Comparison of ENCODE assay signal across 26 cellular contexts in the genomic region with DNA sequence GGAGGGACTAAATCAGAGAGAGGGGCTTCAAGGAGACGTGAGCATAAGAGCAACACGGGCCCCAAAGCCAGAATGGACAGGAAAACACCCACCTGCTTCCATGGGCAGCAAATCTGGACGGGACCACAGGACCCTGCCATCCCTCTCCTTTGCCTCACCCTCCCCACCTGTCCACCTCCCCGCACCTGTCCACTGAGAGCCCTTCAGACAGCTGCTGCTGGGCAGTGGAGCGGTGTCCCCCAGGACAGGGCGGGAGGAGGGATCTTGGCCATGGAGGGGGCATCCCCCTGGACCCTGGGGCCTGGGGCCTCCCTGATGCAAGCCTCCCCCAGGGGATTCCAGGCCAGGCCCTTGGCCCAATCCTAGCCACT. TPM values are rescaled to one million over a fixed set of nuclear protein-coding genes. Genes with fewer than 3 reads are reported as not detected.
DNase-seq lines count a peak whose midpoint lies in the region; ATAC-seq and TF ChIP-seq lines count a peak whose summit lies in the region.
"Had no signal": no experiment of that assay in that cellular context is flagged by ENCODE, and none has a peak within 500 bp of the region (broad histone marks: within the 10 kb centered on the region; RNA-seq: fewer than 3 reads in every experiment).

No MANE protein-coding gene starts in this region.

- peaks cover 37% of the 10 kb centered on the region for H3K27me3 ChIP-seq in IMR-90 (ENCODE audit: control insufficient read depth, insufficient read depth, low read length)
- H3K27me3 ChIP-seq in lower lobe of right lung (ENCODE audit: low read depth) = peaks cover 50% of the 10 kb centered on the region
- no peaks in the 10 kb centered on the region for H3K27me3 ChIP-seq in prostate gland (replicated peaks; ENCODE audit: insufficient read depth)

- DNase-seq in DMS53 (lab: John Stamatoyannopoulos, UW) (peak; percentile 56), DMS53 treated with DMSO at 0.1 percent for 48 hours (lab: John Stamatoyannopoulos, UW; ENCODE audit: unreplicated experiment) (no peak), IMR-90 (no peak), lower lobe of right lung (no peak), prostate gland (ENCODE audit: low spot score) (no peak), NCI-H2081 treated with DMSO at 0.1 percent for 48 hours (lab: John Stamatoyannopoulos, UW) (no peak), A172 (ENCODE audit: low spot score) (no peak), NCI-H526 (lab: John Stamatoyannopoulos, UW) (no peak)
- DNase-seq: 8988T; activated CD4-positive, alpha-beta T cell treated with anti-CD3 and anti-CD28 coated beads for 48 hours; activated gamma-delta T cell treated with Interleukin-2 at 50 U/mL for 16 hours; amygdala; effector memory CD4-positive, alpha-beta T cell; glutamatergic neuron; H9; MM.1S; NCI-H1436 treated with DMSO at 0.1 percent for 48 hours; NCI-H2171 treated with DMSO at 0.1 percent for 48 hours; occipital lobe; SK-N-SH; stimulated activated CD4-positive, alpha-beta T cell treated with anti-CD3 and anti-CD28 coated beads, Interleukin-4, amount 100 ng/mL, for 24 hours; T1000 had no signal

- H3K36me3 ChIP-seq in IMR-90 (ENCODE audit: control insufficient read depth, insufficient read depth, low read length) (no peaks in the 10 kb centered on the region), lower lobe of right lung (peaks cover 1% of the 10 kb centered on the region), prostate gland (no peaks in the 10 kb centered on the region)

- no peak overlapping the region for H3K56ac ChIP-seq in IMR-90 (ENCODE audit: extremely low read depth, insufficient read depth, low read length)

- TF ChIP-seq POLR2A in IMR-90 (IDR thresholded peaks at IDR 0.05; ENCODE audit: low read depth, low read length) = no peak
- TF ChIP-seq POLR2A in prostate gland (IDR thresholded peaks at IDR 0.05) = no peak

- H3K79me1 ChIP-seq in IMR-90 (ENCODE audit: low read depth in 1 of 2, low read length in 2 of 2) = no peaks in the 10 kb centered on the region

- no peak overlapping the region for H4K91ac ChIP-seq in IMR-90 (ENCODE audit: insufficient read depth, low read depth, low read length)

- no peak overlapping the region for H2AK5ac ChIP-seq in IMR-90 (ENCODE audit: low read depth, low read length)

- no peak overlapping the region for H3K4ac ChIP-seq in IMR-90 (ENCODE audit: low read depth, low read length)

- H2BK5ac ChIP-seq in IMR-90 (ENCODE audit: low read depth, low read length, poor library complexity, severe bottlenecking) = no peak overlapping the region

- CTCF ChIA-PET in IMR-90 (lab: Yijun Ruan, JAX) = no interaction called here

- TF ChIP-seq CTCF in IMR-90 (conservative IDR thresholded peaks at IDR 0.05; ENCODE audit: low read depth, low read length) (no peak), lower lobe of right lung (IDR thresholded peaks at IDR 0.05) (no peak), prostate gland (IDR thresholded peaks at IDR 0.05) (no peak)

- no peaks in the 10 kb centered on the region for H3K9me1 ChIP-seq in IMR-90 (ENCODE audit: insufficient read depth, low read length)

- 93% methylated on average over 3 of the region's 6 CpGs; no CpG with 5 or more reads in 1 of the 2 experiments for WGBS in IMR-90 (ENCODE audit: extremely low coverage in 2 of 2, insufficient read length in 1 of 2), 2 experiments
- 58% methylated on average over 6 of the region's 6 CpGs for WGBS in prostate gland

- H3K14ac ChIP-seq in IMR-90 (replicated peaks; ENCODE audit: low read depth, low read length) = no peak overlapping the region

- no peak overlapping the region for H2BK20ac ChIP-seq in IMR-90 (ENCODE audit: low read depth, low read length)

- H3K4me1 ChIP-seq in IMR-90 (ENCODE audit: control insufficient read depth, insufficient read depth, low read length) = peaks cover 10% of the 10 kb centered on the region
- peaks cover 32% of the 10 kb centered on the region for H3K4me1 ChIP-seq in lower lobe of right lung
- H3K4me1 ChIP-seq in prostate gland (replicated peaks) = peaks cover 21% of the 10 kb centered on the region

- ATAC-seq in IMR-90 (ENCODE audit: low read depth) (no peak), lower lobe of right lung (no peak)

- peaks cover 8% of the 10 kb centered on the region for H4K20me1 ChIP-seq in IMR-90 (ENCODE audit: insufficient read depth, low read length)

- H3K4me2 ChIP-seq in IMR-90 (ENCODE audit: low read depth, low read length) = no peak overlapping the region
- H3K4me2 ChIP-seq: SK-N-SH had no signal

- H3K9ac ChIP-seq in IMR-90 (ENCODE audit: low read depth, low read length) = no peak overlapping the region
- H3K9ac ChIP-seq: SK-N-SH had no signal

- H3K27ac ChIP-seq in IMR-90 (ENCODE audit: insufficient read depth, low read length) (no peak overlapping the region), lower lobe of right lung (no peak overlapping the region), prostate gland (peak overlapping the region; percentile 87 to 93)

- H2AFZ ChIP-seq in IMR-90 (replicated peaks; ENCODE audit: low read length, poor library complexity) = no peak overlapping the region

- H3K4me3 ChIP-seq in IMR-90 (ENCODE audit: insufficient read depth, low read depth, low read length) (no peak overlapping the region), lower lobe of right lung (peak overlapping the region; percentile 55), prostate gland (peak overlapping the region in 1 of 2 donors; percentile 44)

- in situ Hi-C loops in IMR-90 (cut with MboI; ENCODE audit: low sequenced_read_pairs) = no loop called here

- POLR2A ChIA-PET in IMR-90 (lab: Charles Lee; ENCODE audit: unreplicated experiment) = no interaction called here

- no peak overlapping the region for H2BK15ac ChIP-seq in IMR-90 (ENCODE audit: low read depth, low read length)

- no peaks in the 10 kb centered on the region for H3K9me3 ChIP-seq in IMR-90 (ENCODE audit: control insufficient read depth, insufficient read depth, low read length)
- no peaks in the 10 kb centered on the region for H3K9me3 ChIP-seq in lower lobe of right lung
- no peaks in the 10 kb centered on the region for H3K9me3 ChIP-seq in prostate gland
- H3K9me3 ChIP-seq: SK-N-SH had no signal

- dilution Hi-C loops in IMR-90 (cut with HindIII; ENCODE audit: low sequenced_read_pairs, unreplicated experiment) = no loop called here

- H2AK9ac ChIP-seq in IMR-90 (replicated peaks; ENCODE audit: low read depth, low read length, poor library complexity) = peak overlapping the region; percentile 1

- no peak for TF ChIP-seq RAD21 in IMR-90 (IDR thresholded peaks at IDR 0.05; ENCODE audit: low read length)

- H4K8ac ChIP-seq in IMR-90 (ENCODE audit: low read depth in 2 of 2, low read length in 2 of 2) = no peak overlapping the region

- no peak overlapping the region for H2BK120ac ChIP-seq in IMR-90 (ENCODE audit: low read depth, low read length)

- H3K23ac ChIP-seq in IMR-90 (ENCODE audit: low read depth, low read length) = no peak overlapping the region

- intact Hi-C loops in IMR-90 (cut with micrococcal nuclease) = no loop called here
- intact Hi-C loops in lower lobe of right lung (cut with DNase I) = no loop called here
- intact Hi-C loops in prostate gland (cut with DNase I) = no loop called here

- H4K5ac ChIP-seq in IMR-90 (ENCODE audit: low read depth, low read length) = no peak overlapping the region

- no peak overlapping the region for H3K18ac ChIP-seq in IMR-90 (ENCODE audit: low read depth, low read length)

- BruUV-seq in IMR-90 (replicated peaks; lab: Mats Ljungman, UMichigan) = no TSS peak

TF ChIP-seq in IMR-90, 13 proteins besides CTCF, POLR2A, EP300 and RAD21 (continues in another document):
- no peak for TF ChIP-seq USF2 (IDR thresholded peaks at IDR 0.05; ENCODE audit: low read depth, low read length)

RNA-seq across cellular contexts. Expression of gene CCDC183, which starts 2.6 kb away (rescaled TPM):
- total RNA-seq in IMR-90 (2012; rRNA removed) (under 0.01 TPM in 1 of 2 replicates, not detected in the other), lower lobe of right lung (3.7 TPM), prostate gland (10 to 100 TPM in 1 of 2 donors, 1 to 10 TPM in 1; 9.5 to 45.0 TPM)
- 0.29 and 0.44 TPM in 2 replicates for polyA plus RNA-seq in IMR-90 (2012; rRNA removed)
- polyA plus RNA-seq in IMR-90 (2012; cell fraction: cytosol; rRNA removed) = 0.45 TPM in 1 of 2 replicates, not detected in the other
- polyA plus RNA-seq in IMR-90 (2012; cell fraction: nucleus; rRNA removed; ENCODE audit: low replicate concordance) = 5.5 and 7.3 TPM in 2 replicates
- 0.45 and 0.55 TPM in 2 replicates for total RNA-seq in A172 (2014; rRNA removed; shearing (Covaris generic))

RNA-seq across cellular contexts. Expression of gene TMEM141, which starts 7.5 kb away (rescaled TPM):
- 37.2 and 39.1 TPM in 2 replicates for total RNA-seq in IMR-90 (2012; rRNA removed)
- 72.6 and 77.8 TPM in 2 replicates for polyA plus RNA-seq in IMR-90 (2012; rRNA removed)
- 34.8 and 74.5 TPM in 2 replicates for polyA plus RNA-seq in IMR-90 (2012; cell fraction: cytosol; rRNA removed)
- 41.7 and 43.6 TPM in 2 replicates for polyA plus RNA-seq in IMR-90 (2012; cell fraction: nucleus; rRNA removed; ENCODE audit: low replicate concordance)
- 57.2 TPM for total RNA-seq in lower lobe of right lung
- total RNA-seq in prostate gland = 100 to 1,000 TPM; 181 to 335 TPM
- total RNA-seq in A172 (2014; rRNA removed; shearing (Covaris generic)) = 74.4 and 101 TPM in 2 replicates

RNA-seq across cellular contexts. Expression of gene RABL6, which starts 9.1 kb away (rescaled TPM):
- total RNA-seq in IMR-90 (2012; rRNA removed) (43.9 and 47.5 TPM in 2 replicates), lower lobe of right lung (62.2 TPM), prostate gland (100 to 1,000 TPM in 1 of 2 donors, 10 to 100 TPM in 1; 76.6 to 124 TPM)
- 37.1 and 40.4 TPM in 2 replicates for polyA plus RNA-seq in IMR-90 (2012; rRNA removed)
- polyA plus RNA-seq in IMR-90 (2012; cell fraction: cytosol; rRNA removed) = 20.9 and 39.1 TPM in 2 replicates
- 60.9 and 121 TPM in 2 replicates for polyA plus RNA-seq in IMR-90 (2012; cell fraction: nucleus; rRNA removed; ENCODE audit: low replicate concordance)
- 138 and 144 TPM in 2 replicates for total RNA-seq in A172 (2014; rRNA removed; shearing (Covaris generic))

RNA-seq across cellular contexts. Expression of gene LCN15, which starts 34.4 kb away (rescaled TPM):
- not detected in 2 replicates for total RNA-seq in IMR-90 (2012; rRNA removed)
- polyA plus RNA-seq in IMR-90 (2012; rRNA removed) = not detected in 2 replicates
- not detected in 2 replicates for polyA plus RNA-seq in IMR-90 (2012; cell fraction: cytosol; rRNA removed)
- polyA plus RNA-seq in IMR-90 (2012; cell fraction: nucleus; rRNA removed; ENCODE audit: low replicate concordance) = not detected in 2 replicates
- total RNA-seq in lower lobe of right lung = not detected
- under 1 TPM in 1 of 2 donors, not detected in 1; 0.40 TPM for total RNA-seq in prostate gland
- not detected in 2 replicates for total RNA-seq in A172 (2014; rRNA removed; shearing (Covaris generic))
- total RNA-seq: H9, left lobe of liver, mucosa of gallbladder, occipital lobe, ureter had no signal

RNA-seq across cellular contexts. Expression of gene LCN8, which starts 40.6 kb away (rescaled TPM):
- total RNA-seq in IMR-90 (2012; rRNA removed) (not detected in 2 replicates), lower lobe of right lung (not detected), prostate gland (not detected)
- polyA plus RNA-seq in IMR-90 (2012; rRNA removed) = not detected in 2 replicates
- polyA plus RNA-seq in IMR-90 (2012; cell fraction: cytosol; rRNA removed) = not detected in 2 replicates
- polyA plus RNA-seq in IMR-90 (2012; cell fraction: nucleus; rRNA removed; ENCODE audit: low replicate concordance) = not detected in 2 replicates
- total RNA-seq in A172 (2014; rRNA removed; shearing (Covaris generic)) = not detected in 2 replicates
- total RNA-seq: H9, left lobe of liver, mucosa of gallbladder, occipital lobe, ureter had no signal
- polyA plus RNA-seq: SK-N-SH, small intestine had no signal

Comparison
In these comparisons a context has a peak if more than half of its experiments do, and no peak if none do; other contexts are left out.
1. H3K27ac ChIP-seq: peak in prostate gland (2 of 2); none in IMR-90 (single experiment) and lower lobe of right lung (single experiment).